19 cellular contexts compared by ENCODE assay signal in genomic region chr20:37899105-37900045, GRCh38. TPM values are rescaled to one million over a fixed set of nuclear protein-coding genes. Genes with fewer than 3 reads are reported as not detected.
A peak's percentile ranks its signal among the peaks of the same experiment; 100 is the strongest.
DNase-seq lines count a peak whose midpoint lies in the region; ATAC-seq, FAIRE-seq and TF ChIP-seq lines count a peak whose summit lies in the region.
"Had no signal": no experiment of that assay in that cellular context is flagged by ENCODE, and none has a peak within 500 bp of the region (broad histone marks: within the 10 kb centered on the region; RNA-seq: fewer than 3 reads in every experiment).

No MANE protein-coding gene starts in this region.

- BruUV-seq in OCI-LY7 (replicated peaks; lab: Mats Ljungman, UMichigan): no TSS peak

- H3K4me3 ChIP-seq in HEK293 (ENCODE audit: low read depth, low read length) (no peak overlapping the region), OCI-LY7 (ENCODE audit: low read depth, low read length, poor library complexity, severe bottlenecking) (no peak overlapping the region), epithelial cell of esophagus (ENCODE audit: low read length) (no peak overlapping the region), psoas muscle (no peak overlapping the region)

- CTCF ChIA-PET in HEK293 (lab: Yijun Ruan, JAX): interaction anchor here (1.7 kb wide), 1 partner anchor 335 kb away, joined by 9 read pairs; no protein-coding TSS in a partner anchor
- CTCF ChIA-PET in OCI-LY7 (lab: Charles Lee; ENCODE audit: unreplicated experiment): no interaction called here

- WGBS in psoas muscle, 3 donors: 44 to 52% (median 50%) methylated on average over 8 of the region's 8 CpGs

- H3K9me3 ChIP-seq in HEK293 (ENCODE audit: control insufficient read depth, insufficient read depth, low read depth, low read length) (no peaks in the 10 kb centered on the region), OCI-LY7 (ENCODE audit: low read length) (no peaks in the 10 kb centered on the region), psoas muscle (no peaks in the 10 kb centered on the region)

- H3K36me3 ChIP-seq in HEK293 (ENCODE audit: control insufficient read depth in 2 of 2, insufficient read depth in 1 of 2, low read length in 2 of 2): no peaks in the 10 kb centered on the region
- no peaks in the 10 kb centered on the region for H3K36me3 ChIP-seq in OCI-LY7 (ENCODE audit: insufficient read depth, low read length)
- H3K36me3 ChIP-seq in psoas muscle (ENCODE audit: insufficient read depth in 1 of 2, low read depth in 1 of 2): no peaks in the 10 kb centered on the region

- ATAC-seq in psoas muscle: no peak
- ATAC-seq in HG03354 (IDR thresholded peaks at IDR 0.05; ENCODE audit: poor library complexity, severe bottlenecking, unreplicated experiment): no peak
- ATAC-seq in GM19035 (IDR thresholded peaks at IDR 0.05; ENCODE audit: unreplicated experiment): no peak
- ATAC-seq in stimulated activated naive CD8-positive, alpha-beta T cell treated with anti-CD3 and anti-CD28 coated beads, Interleukin-15, Interleukin-2, amounts not matched to agents 100 U/mL and 50 U/mL, for 24 hours: no peak
- ATAC-seq: Panc1 had no signal

- no peak overlapping the region for H2AFZ ChIP-seq in OCI-LY7 (ENCODE audit: low read length)

- H3K4me1 ChIP-seq in HEK293 (ENCODE audit: control insufficient read depth, insufficient read depth, low read length) (no peaks in the 10 kb centered on the region; the same call in 1 of the 2 replicates), OCI-LY7 (ENCODE audit: insufficient read depth, low read length, poor library complexity, severe bottlenecking) (no peaks in the 10 kb centered on the region), psoas muscle (peaks cover 6% of the 10 kb centered on the region)

- DNase-seq in OCI-LY7 (ENCODE audit: low spot score): no peak
- DNase-seq in epithelial cell of esophagus (ENCODE audit: low read depth): peak; percentile 59
- DNase-seq in psoas muscle: no peak
- no peak for DNase-seq in stimulated activated naive CD8-positive, alpha-beta T cell treated with anti-CD3 and anti-CD28 coated beads, Interleukin-15, Interleukin-2, amounts not matched to agents 100 U/mL and 50 U/mL, for 24 hours
- DNase-seq in RCC 7860 (ENCODE audit: low spot score): no peak
- DNase-seq: ACHN; CD8-positive, alpha-beta memory T cell; H7; KBM-7; NCI-H1048; NCI-H2107; NCI-H774; SHP77 had no signal

- POLR2A ChIA-PET in HEK293 (lab: Yijun Ruan, JAX) (no interaction called here), OCI-LY7 (lab: Charles Lee) (no interaction called here)

- H3K9me2 ChIP-seq in OCI-LY7 (ENCODE audit: insufficient read depth, low read length): no peaks in the 10 kb centered on the region

- no peaks in the 10 kb centered on the region for H4K20me1 ChIP-seq in OCI-LY7 (ENCODE audit: insufficient read depth, low read length)

- intact Hi-C loops in OCI-LY7 (cut with micrococcal nuclease; ENCODE audit: unreplicated experiment) (loop anchor here (5.0 kb wide), 1 partner anchor 247 kb away; no protein-coding TSS in a partner anchor), psoas muscle (cut with DNase I) (loop anchor here (5.0 to 10.0 kb wide), 5 partner anchors 93 to 335 kb away; partner anchors contain the start of gene TGM2 (in 1 of the 2))

- H3K27ac ChIP-seq in HEK293 (ENCODE audit: extremely low read depth, low read depth, low read length): no peak overlapping the region
- H3K27ac ChIP-seq in OCI-LY7 (ENCODE audit: low read depth, low read length, poor library complexity, severe bottlenecking): no peak overlapping the region
- H3K27ac ChIP-seq in psoas muscle: peak overlapping the region; percentile 23
- H3K27ac ChIP-seq: HL-60 had no signal

- H3K79me2 ChIP-seq in OCI-LY7 (ENCODE audit: insufficient read depth, low read depth, low read length): no peaks in the 10 kb centered on the region

- peaks cover 0 to 36% (median 22%) of the 10 kb centered on the region in 3 donors for H3K27me3 ChIP-seq in psoas muscle (ENCODE audit: insufficient read depth in 3 of 3, low read length in 2 of 3)

- H3K4me2 ChIP-seq in OCI-LY7 (ENCODE audit: low read length): no peak overlapping the region

- FAIRE-seq in RCC 7860 (lab: Jason Lieb, UNC): no peak

- no peak for TF ChIP-seq CTCF in HEK293 (tag by site-specific recombination; IDR thresholded peaks at IDR 0.05)
- TF ChIP-seq CTCF in OCI-LY7 (conservative IDR thresholded peaks at IDR 0.05; ENCODE audit: low read length): 0 out of 2 replicates have a peak, but pooled peaks have one; percentile 12
- no peak for TF ChIP-seq CTCF in epithelial cell of esophagus (IDR thresholded peaks at IDR 0.05; ENCODE audit: insufficient read depth, low read depth, low read length, missing control alignments)
- TF ChIP-seq CTCF in psoas muscle (IDR thresholded peaks at IDR 0.05): peak; percentile 10

TF ChIP-seq in HEK293, 187 proteins besides CTCF, POLR2A, EP300 and RAD21:
- TF ChIP-seq PRDM4 (tag by site-specific recombination; IDR thresholded peaks at IDR 0.05): no peak
- no peak for TF ChIP-seq ZBTB21 (tag by site-specific recombination; IDR thresholded peaks at IDR 0.05)
- no peak for TF ChIP-seq ZNF335 (tag by site-specific recombination; conservative IDR thresholded peaks at IDR 0.05)
- no peak for TF ChIP-seq ZNF555 (tag by site-specific recombination; conservative IDR thresholded peaks at IDR 0.05)
- TF ChIP-seq ZNF558 (tag by site-specific recombination; IDR thresholded peaks at IDR 0.05): no peak
- TF ChIP-seq KLF17 (tag by site-specific recombination; IDR thresholded peaks at IDR 0.05): no peak
- TF ChIP-seq IKZF3 (tag by site-specific recombination; IDR thresholded peaks at IDR 0.05): 0 out of 2 replicates have a peak, but pooled peaks have one; percentile 21

RNA-seq across cellular contexts. Expression of gene VSTM2L, which starts 3.6 kb away (rescaled TPM):
- total RNA-seq in OCI-LY7 (2014; rRNA removed; shearing (Covaris generic)): not detected in 2 replicates
- 0.17 TPM in 1 of 2 replicates, not detected in the other for total RNA-seq in OCI-LY7 (2022)
- total RNA-seq in psoas muscle: under 1 TPM; 0.49 to 0.95 (median 0.88) TPM
- polyA plus RNA-seq in psoas muscle: 1 to 10 TPM in 1 of 3 donors, under 1 TPM in 2; 0.05 to 2.8 (median 0.10) TPM
- total RNA-seq: CD8-positive, alpha-beta memory T cell; NCI-H460 had no signal
- polyA plus RNA-seq: CD8-positive, alpha-beta memory T cell had no signal

Comparison
In these comparisons a context has a peak if more than half of its experiments do, and no peak if none do; other contexts are left out.
1. CTCF ChIP-seq: peak in OCI-LY7 (single experiment) and psoas muscle (single experiment); none in HEK293 (single experiment) and epithelial cell of esophagus (single experiment).